Comparison of ENCODE assay signal across 1 cellular context in genomic region chr6:42199106-42199981, GRCh38.
TF ChIP-seq lines count a peak whose summit lies in the region.

No MANE protein-coding gene starts in this region.

TF ChIP-seq in K562, 482 proteins besides CTCF, POLR2A, EP300 and RAD21 (continued from another document and continues in another):
- TF ChIP-seq ZNF609 (CRISPR knock-in tag; IDR thresholded peaks at IDR 0.05; ENCODE audit: borderline replicate concordance) = peak; percentile 86; the same call in 1 of the 2 replicates
- peak; percentile 65; the same call in 1 of the 2 replicates for TF ChIP-seq MEF2A (IDR thresholded peaks at IDR 0.05; ENCODE audit: control insufficient read depth, low read depth, low read length)
- TF ChIP-seq ZNF445 (CRISPR knock-in tag; IDR thresholded peaks at IDR 0.05; ENCODE audit: low read depth) = 0 out of 2 replicates have a peak, but pooled peaks have one; percentile 41
- TF ChIP-seq SMAD4 (CRISPR knock-in tag; conservative IDR thresholded peaks at IDR 0.05) = peak; percentile 98
- no peak for TF ChIP-seq EZH2 (IDR thresholded peaks at IDR 0.05; ENCODE audit: borderline replicate concordance, low read depth, low read length)
- TF ChIP-seq CCNT2 (IDR thresholded peaks at IDR 0.05; ENCODE audit: borderline replicate concordance, extremely low read depth, insufficient read length, low read depth, low read length) = peak; percentile 93
- TF ChIP-seq GATA2 (CRISPR knock-in tag; IDR thresholded peaks at IDR 0.05) = peak; percentile 98
- TF ChIP-seq STAT5A (IDR thresholded peaks at IDR 0.05; ENCODE audit: borderline replicate concordance, low read length) = peak; percentile 99
- TF ChIP-seq TCF7L2 (IDR thresholded peaks at IDR 0.05; ENCODE audit: low read depth, low read length) = peak; percentile 64; the same call in 1 of the 2 replicates
- peak; percentile 63 for TF ChIP-seq VEZF1 (CRISPR knock-in tag; IDR thresholded peaks at IDR 0.05)
- TF ChIP-seq POLR2B (IDR thresholded peaks at IDR 0.05; ENCODE audit: low read depth, partially characterized antibody) = no peak
- TF ChIP-seq TSHZ1 (CRISPR knock-in tag; IDR thresholded peaks at IDR 0.05) = no peak
- no peak for TF ChIP-seq SNAPC5 (CRISPR knock-in tag; IDR thresholded peaks at IDR 0.05)
- no peak for TF ChIP-seq RBM17 (IDR thresholded peaks at IDR 0.05; ENCODE audit: borderline replicate concordance, low read depth, low read length)
- TF ChIP-seq NFE2L1 (tag; IDR thresholded peaks at IDR 0.05; ENCODE audit: borderline replicate concordance, low read depth) = no peak
- TF ChIP-seq TOE1 (IDR thresholded peaks at IDR 0.05; ENCODE audit: borderline replicate concordance) = peak; percentile 88
- TF ChIP-seq TOE1 (CRISPR knock-in tag; IDR thresholded peaks at IDR 0.05; ENCODE audit: borderline replicate concordance, low read depth) = no peak
- no peak for TF ChIP-seq PYGO2 (tag; IDR thresholded peaks at IDR 0.05)
- no peak for TF ChIP-seq RBM34 (IDR thresholded peaks at IDR 0.05; ENCODE audit: borderline replicate concordance, insufficient read depth, low read length)
- TF ChIP-seq PHF21A (IDR thresholded peaks at IDR 0.05; ENCODE audit: borderline replicate concordance, low read depth) = peak; percentile 25; the same call in 1 of the 2 replicates
- TF ChIP-seq PATZ1 (CRISPR knock-in tag; IDR thresholded peaks at IDR 0.05; ENCODE audit: borderline replicate concordance) = no peak
- TF ChIP-seq ZNF785 (CRISPR knock-in tag; IDR thresholded peaks at IDR 0.05) = no peak
- TF ChIP-seq ZFPM2 (CRISPR knock-in tag; IDR thresholded peaks at IDR 0.05) = no peak
- no peak for TF ChIP-seq ZNF143 (CRISPR knock-in tag; IDR thresholded peaks at IDR 0.05)
- TF ChIP-seq ARID1B (IDR thresholded peaks at IDR 0.05) = peak; percentile 99
- TF ChIP-seq SNIP1 (IDR thresholded peaks at IDR 0.05; ENCODE audit: low read depth) = no peak
- TF ChIP-seq SOX6 (IDR thresholded peaks at IDR 0.05) = peak; percentile 97
- peak; percentile 91 for TF ChIP-seq MGA (IDR thresholded peaks at IDR 0.05)
- TF ChIP-seq ZC3H11A (IDR thresholded peaks at IDR 0.05; ENCODE audit: low read depth, low read length) = no peak
- TF ChIP-seq MAX (CRISPR knock-in tag; IDR thresholded peaks at IDR 0.05) = peak; percentile 97
